15 cellular contexts compared by ENCODE assay signal in genomic region chr1:156026588-156026987, GRCh38. TPM values are rescaled to one million over a fixed set of nuclear protein-coding genes. Genes with fewer than 3 reads are reported as not detected.
DNase-seq lines count a peak whose midpoint lies in the region; ATAC-seq and TF ChIP-seq lines count a peak whose summit lies in the region.
"Had no signal": no experiment of that assay in that cellular context is flagged by ENCODE, and none has a peak within 500 bp of the region (broad histone marks: within the 10 kb centered on the region; RNA-seq: fewer than 3 reads in every experiment).

No MANE protein-coding gene starts in this region.

- RAD21 ChIA-PET in HCT116 (lab: Charles Lee; ENCODE audit: low non-redundant PET in 1 of 2, low total read pairs in 2 of 2, uncharacterized antibody in 2 of 2, unreplicated experiment in 2 of 2): interaction anchor here in 1 of 2 experiments (1.1 kb wide), 1 partner anchor 40 kb away, joined by 3 read pairs; no protein-coding TSS in a partner anchor

- H3K9me2 ChIP-seq in HCT116 (ENCODE audit: insufficient read depth): no peaks in the 10 kb centered on the region

- H3K27me3 Mint-ChIP-seq in activated CD8-positive, alpha-beta memory T cell treated with anti-CD3 and anti-CD28 coated beads, Interleukin-2, amount 10 ng/mL, durations not matched to agents 7 days and 5 days: peaks cover 4% of the 10 kb centered on the region
- peaks cover 13% of the 10 kb centered on the region for H3K27me3 Mint-ChIP-seq in activated CD8-positive, alpha-beta T cell treated with anti-CD3 and anti-CD28 coated beads, Interleukin-2, amount 10 ng/mL, durations not matched to agents 7 days and 5 days (ENCODE audit: low read depth)
- H3K27me3 Mint-ChIP-seq: CD4-positive, CD25-positive, alpha-beta regulatory T cell had no signal

- H4K20me1 ChIP-seq in HCT116 (ENCODE audit: insufficient read depth): no peaks in the 10 kb centered on the region

- TF ChIP-seq CTCF in HCT116 (IDR thresholded peaks at IDR 0.05 in 2 of 3, conservative IDR thresholded peaks at IDR 0.05 in 1 of 3; ENCODE audit: borderline replicate concordance in 1 of 3, insufficient read depth in 1 of 3, low read depth in 2 of 3, low read length in 2 of 3): no peak

- no peaks in the 10 kb centered on the region for H3K9me3 ChIP-seq in HCT116 (ENCODE audit: control insufficient read depth in 1 of 2, insufficient read depth in 1 of 2, low read depth in 1 of 2, low read length in 2 of 2)
- H3K9me3 ChIP-seq: BE2C had no signal

- TF ChIP-seq POLR2A in HCT116 (IDR thresholded peaks at IDR 0.05; ENCODE audit: borderline replicate concordance, extremely low read depth, insufficient read depth, insufficient read length) (no peak), GM18505 (IDR thresholded peaks at IDR 0.05; ENCODE audit: borderline replicate concordance, extremely low read depth, insufficient read depth, insufficient read length) (no peak)

- no peaks in the 10 kb centered on the region for H3K36me3 Mint-ChIP-seq in activated CD8-positive, alpha-beta memory T cell treated with anti-CD3 and anti-CD28 coated beads, Interleukin-2, amount 10 ng/mL, durations not matched to agents 7 days and 5 days
- no peaks in the 10 kb centered on the region for H3K36me3 Mint-ChIP-seq in activated CD8-positive, alpha-beta T cell treated with anti-CD3 and anti-CD28 coated beads, Interleukin-2, amount 10 ng/mL, durations not matched to agents 7 days and 5 days (ENCODE audit: low read depth)
- H3K36me3 Mint-ChIP-seq: CD4-positive, CD25-positive, alpha-beta regulatory T cell; CD8-positive, alpha-beta memory T cell; IgD-negative memory B cell had no signal

- H3K4me3 ChIP-seq in HCT116 (replicated peaks in 1 of 2; ENCODE audit: low read depth in 1 of 2, low read length in 2 of 2): no peak overlapping the region
- H3K4me3 ChIP-seq: GM12878 had no signal

- H3K4me1 Mint-ChIP-seq in activated CD8-positive, alpha-beta memory T cell treated with anti-CD3 and anti-CD28 coated beads, Interleukin-2, amount 10 ng/mL, durations not matched to agents 7 days and 5 days: peaks cover 13% of the 10 kb centered on the region
- peaks cover 14% of the 10 kb centered on the region for H3K4me1 Mint-ChIP-seq in activated CD8-positive, alpha-beta T cell treated with anti-CD3 and anti-CD28 coated beads, Interleukin-2, amount 10 ng/mL, durations not matched to agents 7 days and 5 days (ENCODE audit: low read depth)

- no peak overlapping the region for H3K9ac ChIP-seq in HCT116 (ENCODE audit: low read length)

- no peak for TF ChIP-seq RAD21 in HCT116 (IDR thresholded peaks at IDR 0.05; ENCODE audit: low read depth)

- peaks cover 4 to 10% of the 10 kb centered on the region in 2 experiments; a peak in 3 of 4 replicates for H3K4me1 ChIP-seq in HCT116 (ENCODE audit: control insufficient read depth in 1 of 2, insufficient read depth in 2 of 2, low read length in 2 of 2)
- H3K4me1 ChIP-seq: BE2C had no signal

- H3K36me3 ChIP-seq in HCT116 (ENCODE audit: control insufficient read depth in 1 of 2, insufficient read depth in 2 of 2, low read length in 2 of 2): no peaks in the 10 kb centered on the region
- H3K36me3 ChIP-seq: BE2C had no signal

- intact Hi-C loops in HCT116 (cut with micrococcal nuclease): loop anchor here (1.0 kb wide), 1 partner anchor 40 kb away; no protein-coding TSS in a partner anchor

- peak; percentile 35 for ATAC-seq in activated CD8-positive, alpha-beta memory T cell treated with anti-CD3 and anti-CD28 coated beads, Interleukin-2, amount 10 ng/mL, durations not matched to agents 7 days and 5 days
- no peak for ATAC-seq in HCT116
- ATAC-seq in activated CD8-positive, alpha-beta T cell treated with anti-CD3 and anti-CD28 coated beads, Interleukin-2, amount 10 ng/mL, durations not matched to agents 7 days and 5 days: peak; percentile 46
- ATAC-seq in stimulated activated naive CD8-positive, alpha-beta T cell treated with anti-CD3 and anti-CD28 coated beads, Interleukin-15, Interleukin-2, amounts not matched to agents 100 U/mL and 50 U/mL, for 24 hours: peak; percentile 62
- no peak for ATAC-seq in GM18505 (IDR thresholded peaks at IDR 0.05; ENCODE audit: unreplicated experiment)

- DNase-seq in activated CD8-positive, alpha-beta memory T cell treated with anti-CD3 and anti-CD28 coated beads, Interleukin-2, amount 10 ng/mL, durations not matched to agents 7 days and 5 days: no peak
- no peak for DNase-seq in activated CD8-positive, alpha-beta memory T cell treated with anti-CD3 and anti-CD28 coated beads, Interleukin-2, amount 50 U/mL, for 48 hours
- DNase-seq in HCT116 (ENCODE audit: low read depth, low spot score) (no peak), MV-4-11 (lab: John Stamatoyannopoulos, UW) (no peak)
- DNase-seq in activated CD8-positive, alpha-beta T cell treated with anti-CD3 and anti-CD28 coated beads, Interleukin-2, amount 10 ng/mL, durations not matched to agents 7 days and 5 days: no peak
- DNase-seq in stimulated activated naive CD8-positive, alpha-beta T cell treated with anti-CD3 and anti-CD28 coated beads, Interleukin-15, Interleukin-2, amounts not matched to agents 100 U/mL and 50 U/mL, for 24 hours: no peak
- DNase-seq: C1 segment of cervical spinal cord, DMS79 treated with DMSO at 0.1 percent for 48 hours had no signal

- no peaks in the 10 kb centered on the region for H3K79me2 ChIP-seq in HCT116 (ENCODE audit: insufficient read depth, low read length)

- POLR2A ChIA-PET in HCT116 (lab: Charles Lee): no interaction called here
- POLR2A ChIA-PET in activated CD8-positive, alpha-beta T cell treated with anti-CD3 and anti-CD28 coated beads, Interleukin-2, amount 10 ng/mL, durations not matched to agents 7 days and 5 days (lab: Charles Lee): no interaction called here

- H3K27ac Mint-ChIP-seq in activated CD8-positive, alpha-beta memory T cell treated with anti-CD3 and anti-CD28 coated beads, Interleukin-2, amount 10 ng/mL, durations not matched to agents 7 days and 5 days: no peak overlapping the region
- no peak overlapping the region for H3K27ac Mint-ChIP-seq in activated CD8-positive, alpha-beta T cell treated with anti-CD3 and anti-CD28 coated beads, Interleukin-2, amount 10 ng/mL, durations not matched to agents 7 days and 5 days
- H3K27ac Mint-ChIP-seq: CD4-positive, CD25-positive, alpha-beta regulatory T cell; CD8-positive, alpha-beta memory T cell; H9; IgD-negative memory B cell had no signal

- H2AFZ ChIP-seq in HCT116 (ENCODE audit: low read depth, low read length, poor library complexity, severe bottlenecking): peak overlapping the region; percentile 95

- H3K4me2 ChIP-seq in HCT116 (ENCODE audit: low read length): no peak overlapping the region

- BruUV-seq in HCT116 (replicated peaks; lab: Mats Ljungman, UMichigan): no TSS peak

- no peak overlapping the region for H3K27ac ChIP-seq in HCT116 (ENCODE audit: low read depth, low read length)

- no peak overlapping the region for H3K4me3 Mint-ChIP-seq in activated CD8-positive, alpha-beta memory T cell treated with anti-CD3 and anti-CD28 coated beads, Interleukin-2, amount 10 ng/mL, durations not matched to agents 7 days and 5 days
- H3K4me3 Mint-ChIP-seq in activated CD8-positive, alpha-beta T cell treated with anti-CD3 and anti-CD28 coated beads, Interleukin-2, amount 10 ng/mL, durations not matched to agents 7 days and 5 days: no peak overlapping the region
- H3K4me3 Mint-ChIP-seq: CD4-positive, CD25-positive, alpha-beta regulatory T cell; H9 had no signal

- CTCF ChIA-PET in activated CD8-positive, alpha-beta memory T cell treated with anti-CD3 and anti-CD28 coated beads, Interleukin-2, amount 10 ng/mL, durations not matched to agents 7 days and 5 days (lab: Charles Lee): interaction anchor here (0.7 to 1.2 kb wide), 7 partner anchors 7 to 776 kb away, joined by 3 to 10 read pairs (median 3); no protein-coding TSS in a partner anchor
- CTCF ChIA-PET in HCT116 (lab: Charles Lee): interaction anchor here (1.1 to 1.2 kb wide), 3 partner anchors 34 to 333 kb away, joined by 3 to 14 read pairs (median 7); partner anchors contain the start of gene RAB25
- CTCF ChIA-PET in activated CD8-positive, alpha-beta T cell treated with anti-CD3 and anti-CD28 coated beads, Interleukin-2, amount 10 ng/mL, durations not matched to agents 7 days and 5 days (lab: Charles Lee): interaction anchor here (0.7 to 3.0 kb wide), 8 partner anchors 10 to 110 kb away, joined by 3 to 16 read pairs (median 4); no protein-coding TSS in a partner anchor

- no peaks in the 10 kb centered on the region for H3K9me3 Mint-ChIP-seq in activated CD8-positive, alpha-beta memory T cell treated with anti-CD3 and anti-CD28 coated beads, Interleukin-2, amount 10 ng/mL, durations not matched to agents 7 days and 5 days (ENCODE audit: low read depth)
- H3K9me3 Mint-ChIP-seq in activated CD8-positive, alpha-beta T cell treated with anti-CD3 and anti-CD28 coated beads, Interleukin-2, amount 10 ng/mL, durations not matched to agents 7 days and 5 days (ENCODE audit: insufficient read depth): no peaks in the 10 kb centered on the region
- H3K9me3 Mint-ChIP-seq: CD4-positive, CD25-positive, alpha-beta regulatory T cell; CD8-positive, alpha-beta memory T cell; H9; IgD-negative memory B cell had no signal

- H3K27me3 ChIP-seq in HCT116 (ENCODE audit: insufficient read depth, low read length): no peaks in the 10 kb centered on the region
- H3K27me3 ChIP-seq: BE2C had no signal

RNA-seq across cellular contexts. Expression of gene SSR2, which starts 5.8 kb away (rescaled TPM):
- 100 to 1,000 TPM; 185 to 200 TPM for total RNA-seq in activated CD8-positive, alpha-beta memory T cell treated with anti-CD3 and anti-CD28 coated beads, Interleukin-2, amount 10 ng/mL, durations not matched to agents 7 days and 5 days
- 153 TPM for total RNA-seq in HCT116 (2021; ENCODE audit: unreplicated experiment)
- 225 and 258 TPM in 2 replicates for polyA plus RNA-seq in HCT116 (2012)
- 100 to 1,000 TPM; 216 to 233 TPM for total RNA-seq in activated CD8-positive, alpha-beta T cell treated with anti-CD3 and anti-CD28 coated beads, Interleukin-2, amount 10 ng/mL, durations not matched to agents 7 days and 5 days

RNA-seq across cellular contexts. Expression of gene UBQLN4, which starts 27.0 kb away (rescaled TPM):
- 10 to 100 TPM; 40.3 to 44.8 TPM for total RNA-seq in activated CD8-positive, alpha-beta memory T cell treated with anti-CD3 and anti-CD28 coated beads, Interleukin-2, amount 10 ng/mL, durations not matched to agents 7 days and 5 days
- total RNA-seq in HCT116 (2021; ENCODE audit: unreplicated experiment): 68.4 TPM
- polyA plus RNA-seq in HCT116 (2012): 47.4 and 48.3 TPM in 2 replicates
- total RNA-seq in activated CD8-positive, alpha-beta T cell treated with anti-CD3 and anti-CD28 coated beads, Interleukin-2, amount 10 ng/mL, durations not matched to agents 7 days and 5 days: 10 to 100 TPM; 32.8 to 33.3 TPM

RNA-seq across cellular contexts. Expression of gene LAMTOR2, which starts 28.0 kb away (rescaled TPM):
- total RNA-seq in activated CD8-positive, alpha-beta memory T cell treated with anti-CD3 and anti-CD28 coated beads, Interleukin-2, amount 10 ng/mL, durations not matched to agents 7 days and 5 days: 10 to 100 TPM; 59.3 to 60.6 TPM
- 60.2 TPM for total RNA-seq in HCT116 (2021; ENCODE audit: unreplicated experiment)
- polyA plus RNA-seq in HCT116 (2012): 83.5 and 97.1 TPM in 2 replicates
- total RNA-seq in activated CD8-positive, alpha-beta T cell treated with anti-CD3 and anti-CD28 coated beads, Interleukin-2, amount 10 ng/mL, durations not matched to agents 7 days and 5 days: 10 to 100 TPM; 72.4 to 74.1 TPM

RNA-seq across cellular contexts. Expression of gene RAB25, which starts 34.4 kb away (rescaled TPM):
- total RNA-seq in activated CD8-positive, alpha-beta memory T cell treated with anti-CD3 and anti-CD28 coated beads, Interleukin-2, amount 10 ng/mL, durations not matched to agents 7 days and 5 days: not detected
- total RNA-seq in HCT116 (2021; ENCODE audit: unreplicated experiment): 142 TPM
- polyA plus RNA-seq in HCT116 (2012): 210 and 227 TPM in 2 replicates
- under 1 TPM in 1 of 2 experiments, not detected in 1; 0.50 TPM for total RNA-seq in activated CD8-positive, alpha-beta T cell treated with anti-CD3 and anti-CD28 coated beads, Interleukin-2, amount 10 ng/mL, durations not matched to agents 7 days and 5 days
- total RNA-seq: CD8-positive, alpha-beta memory T cell had no signal

RNA-seq across cellular contexts. Expression of gene ARHGEF2, which starts 48.2 kb away (rescaled TPM):
- 100 to 1,000 TPM; 159 to 161 TPM for total RNA-seq in activated CD8-positive, alpha-beta memory T cell treated with anti-CD3 and anti-CD28 coated beads, Interleukin-2, amount 10 ng/mL, durations not matched to agents 7 days and 5 days
- 90.1 TPM for total RNA-seq in HCT116 (2021; ENCODE audit: unreplicated experiment)
- polyA plus RNA-seq in HCT116 (2012): 91.8 and 95.7 TPM in 2 replicates
- total RNA-seq in activated CD8-positive, alpha-beta T cell treated with anti-CD3 and anti-CD28 coated beads, Interleukin-2, amount 10 ng/mL, durations not matched to agents 7 days and 5 days: 100 to 1,000 TPM; 142 to 147 TPM

Comparison
In these comparisons a context has a peak if more than half of its experiments do, and no peak if none do; other contexts are left out.
1. ATAC-seq: peak in activated CD8-positive, alpha-beta memory T cell treated with anti-CD3 and anti-CD28 coated beads, Interleukin-2, amount 10 ng/mL, durations not matched to agents 7 days and 5 days (single experiment), activated CD8-positive, alpha-beta T cell treated with anti-CD3 and anti-CD28 coated beads, Interleukin-2, amount 10 ng/mL, durations not matched to agents 7 days and 5 days (single experiment) and stimulated activated naive CD8-positive, alpha-beta T cell treated with anti-CD3 and anti-CD28 coated beads, Interleukin-15, Interleukin-2, amounts not matched to agents 100 U/mL and 50 U/mL, for 24 hours (single experiment); none in HCT116 (single experiment) and GM18505 (single experiment).